ENCODE assay signal across 8 cellular contexts in the genomic region with DNA sequence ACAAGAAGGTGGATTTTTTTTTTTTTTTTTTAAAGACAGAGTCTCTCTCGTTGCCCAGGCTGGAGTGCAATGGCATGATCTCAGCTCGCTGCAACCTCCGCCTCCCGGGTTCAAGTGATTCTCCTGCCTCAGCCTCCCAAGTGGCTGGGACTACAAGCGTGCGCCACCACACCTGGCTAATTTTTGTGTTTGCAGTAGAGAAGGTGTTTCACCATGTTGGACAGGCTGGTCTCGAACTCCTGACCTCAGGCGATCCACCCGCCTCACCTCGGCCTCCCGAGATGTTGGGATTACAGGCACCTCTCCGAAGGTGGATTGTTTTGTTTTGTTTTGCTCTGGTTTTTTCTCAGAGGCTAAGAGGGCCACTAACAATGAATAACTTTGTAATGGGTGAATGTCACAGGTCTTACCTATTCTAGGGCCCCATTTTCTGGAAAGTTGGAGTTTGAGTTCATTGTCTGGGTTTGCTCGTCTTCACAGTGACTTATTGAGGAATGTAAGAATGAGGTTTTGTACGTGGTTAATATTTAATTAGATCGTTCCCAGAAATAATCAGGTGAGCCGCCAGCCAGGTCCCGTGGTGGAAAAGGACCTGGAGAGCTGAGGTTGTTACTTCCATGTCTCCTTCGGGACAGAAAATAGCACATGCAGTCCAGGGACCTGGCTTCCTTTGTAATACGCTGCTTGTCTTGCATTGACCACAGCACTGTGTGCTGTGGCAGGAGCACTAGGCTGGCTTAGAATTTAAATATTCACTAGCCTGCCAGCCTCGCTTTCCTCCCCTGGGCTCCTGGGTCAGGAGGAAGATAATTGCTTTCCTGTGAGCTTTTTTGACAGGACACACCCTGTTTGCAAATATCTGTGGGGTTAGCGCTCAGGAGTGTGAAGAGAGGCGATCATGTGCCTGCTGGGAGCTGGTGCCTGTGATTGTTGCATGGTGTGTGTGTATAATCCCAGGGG. TPM values are rescaled to one million over a fixed set of nuclear protein-coding genes. Genes with fewer than 3 reads are reported as not detected.
A peak's percentile ranks its signal among the peaks of the same experiment; 100 is the strongest.
DNase-seq lines count a peak whose midpoint lies in the region; ATAC-seq and TF ChIP-seq lines count a peak whose summit lies in the region.

No MANE protein-coding gene starts in this region.

- H3K4me1 Mint-ChIP-seq in activated naive CD8-positive, alpha-beta T cell treated with anti-CD3 and anti-CD28 coated beads for 36 hours = peaks cover 48% of the 10 kb centered on the region

- in situ Hi-C loops in HAP-1 (cut with MboI; ENCODE audit: low sequenced_read_pairs) = no loop called here

- peaks cover 7% of the 10 kb centered on the region for H3K36me3 Mint-ChIP-seq in activated naive CD8-positive, alpha-beta T cell treated with anti-CD3 and anti-CD28 coated beads for 36 hours

- intact Hi-C loops in lower lobe of right lung (cut with DNase I) = no loop called here

- H3K9me3 ChIP-seq in HAP-1 (no peaks in the 10 kb centered on the region), lower lobe of right lung (no peaks in the 10 kb centered on the region)

- DNase-seq in HAP-1 (ENCODE audit: low spot score in 2 of 2) (peak; percentile 57 to 67), lower lobe of right lung (peak; percentile 28), T-helper 9 cell (no peak)
- no peak for DNase-seq in activated naive CD8-positive, alpha-beta T cell treated with anti-CD3 and anti-CD28 coated beads for 36 hours

- H3K27ac ChIP-seq in ACC112 (ENCODE audit: low read depth, low read length) (no peak overlapping the region), lower lobe of right lung (peak overlapping the region; percentile 81)

- no peak overlapping the region for H2AFZ ChIP-seq in ACC112 (ENCODE audit: low read length, unreplicated experiment)

- H3K4me1 ChIP-seq in ACC112 (ENCODE audit: control insufficient read depth, insufficient read depth, low read length, unreplicated experiment) (peaks cover 36% of the 10 kb centered on the region), HAP-1 (peaks cover 23% of the 10 kb centered on the region), lower lobe of right lung (peaks cover 39% of the 10 kb centered on the region)

- peak overlapping the region; percentile 93 for H3K4me3 Mint-ChIP-seq in activated naive CD8-positive, alpha-beta T cell treated with anti-CD3 and anti-CD28 coated beads for 36 hours

- H3K79me2 ChIP-seq in ACC112 (ENCODE audit: control insufficient read depth, insufficient read depth, low read length, unreplicated experiment) = peaks cover 30% of the 10 kb centered on the region

- peak overlapping the region; percentile 78; the same call in 1 of the 2 replicates for H3K4me3 ChIP-seq in ACC112 (ENCODE audit: low read depth, low read length)
- H3K4me3 ChIP-seq in HAP-1 = no peak overlapping the region
- H3K4me3 ChIP-seq in lower lobe of right lung = peak overlapping the region; percentile 70

- H3K9me3 Mint-ChIP-seq in activated naive CD8-positive, alpha-beta T cell treated with anti-CD3 and anti-CD28 coated beads for 36 hours = no peaks in the 10 kb centered on the region

- no peaks in the 10 kb centered on the region for H3K27me3 ChIP-seq in ACC112 (ENCODE audit: insufficient read depth, low read length)
- no peaks in the 10 kb centered on the region for H3K27me3 ChIP-seq in HAP-1 (ENCODE audit: low read depth)
- H3K27me3 ChIP-seq in lower lobe of right lung (ENCODE audit: low read depth) = no peaks in the 10 kb centered on the region

- no peak overlapping the region for H3K27ac Mint-ChIP-seq in activated naive CD8-positive, alpha-beta T cell treated with anti-CD3 and anti-CD28 coated beads for 36 hours

- ATAC-seq in lower lobe of right lung = no peak
- no peak for ATAC-seq in GM21825 (IDR thresholded peaks at IDR 0.05; ENCODE audit: unreplicated experiment)
- ATAC-seq in GM18873 (IDR thresholded peaks at IDR 0.05; ENCODE audit: low FRiP score, unreplicated experiment) = no peak
- no peak for ATAC-seq in GM18498 (IDR thresholded peaks at IDR 0.05; ENCODE audit: unreplicated experiment)

- no peak for TF ChIP-seq CTCF in lower lobe of right lung (IDR thresholded peaks at IDR 0.05)

- peaks cover 7% of the 10 kb centered on the region for H3K27me3 Mint-ChIP-seq in activated naive CD8-positive, alpha-beta T cell treated with anti-CD3 and anti-CD28 coated beads for 36 hours

- H3K36me3 ChIP-seq in ACC112 (ENCODE audit: insufficient read depth, low read length) (no peaks in the 10 kb centered on the region), HAP-1 (replicated peaks) (0 out of 2 replicates have a peak, but pooled peaks cover 2% of the 10 kb centered on the region), lower lobe of right lung (no peaks in the 10 kb centered on the region)

RNA-seq across cellular contexts. Expression of a gene that starts 2.3 kb away (rescaled TPM):
- total RNA-seq in activated naive CD8-positive, alpha-beta T cell treated with anti-CD3 and anti-CD28 coated beads for 36 hours = 10 to 100 TPM; 24.2 to 24.8 TPM
- total RNA-seq in lower lobe of right lung = 28.2 TPM

RNA-seq across cellular contexts. Expression of a gene that starts 58.3 kb away (rescaled TPM):
- 10 to 100 TPM; 27.0 to 28.2 TPM for total RNA-seq in activated naive CD8-positive, alpha-beta T cell treated with anti-CD3 and anti-CD28 coated beads for 36 hours
- total RNA-seq in lower lobe of right lung = 34.5 TPM

Comparison
In these comparisons a context has a peak if more than half of its experiments do, and no peak if none do; other contexts are left out.
1. DNase-seq: peak in HAP-1 (2 of 2) and lower lobe of right lung (single experiment); none in activated naive CD8-positive, alpha-beta T cell treated with anti-CD3 and anti-CD28 coated beads for 36 hours (single experiment) and T-helper 9 cell (single experiment).